Comparison of ENCODE assay signal across 19 cellular contexts in the genomic region with DNA sequence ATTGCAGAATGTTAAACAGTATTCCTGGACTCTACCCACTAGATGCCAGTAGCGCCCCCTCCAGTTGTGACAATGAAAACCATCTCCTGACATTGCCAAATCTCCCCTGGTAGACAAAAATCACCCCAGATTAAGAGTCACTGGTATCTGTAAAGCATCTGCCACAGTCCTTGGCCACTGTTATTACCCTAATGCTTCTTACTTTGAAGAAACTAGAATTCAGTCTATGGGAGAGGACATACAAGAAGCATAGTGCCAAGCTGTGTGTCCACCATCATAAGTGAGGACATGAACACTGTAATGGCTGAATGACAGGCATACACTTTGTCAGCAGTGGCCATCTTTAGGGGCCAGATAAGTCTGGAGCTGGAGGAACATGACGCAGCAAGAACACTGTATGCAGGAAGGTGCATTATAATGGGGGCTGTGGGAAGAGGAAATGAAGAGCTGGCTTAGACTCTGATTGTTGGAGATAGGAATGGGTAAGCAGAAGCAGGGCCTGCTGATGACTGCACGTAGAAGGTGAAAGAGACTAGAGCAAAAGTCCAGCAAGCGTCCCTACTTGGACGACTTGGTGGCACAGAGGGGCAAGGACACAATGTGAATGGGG. TPM values are rescaled to one million over a fixed set of nuclear protein-coding genes. Genes with fewer than 3 reads are reported as not detected.
DNase-seq lines count a peak whose midpoint lies in the region; ATAC-seq and TF ChIP-seq lines count a peak whose summit lies in the region.
"Had no signal": no experiment of that assay in that cellular context is flagged by ENCODE, and none has a peak within 500 bp of the region (broad histone marks: within the 10 kb centered on the region; RNA-seq: fewer than 3 reads in every experiment).

No MANE protein-coding gene starts in this region.

- CTCF ChIA-PET in A673 (lab: Charles Lee): no interaction called here

- H3K36me3 ChIP-seq in A673 (ENCODE audit: insufficient read depth, low read length, poor library complexity, severe bottlenecking): no peaks in the 10 kb centered on the region
- H3K36me3 ChIP-seq in GM23338 (ENCODE audit: insufficient read depth): no peaks in the 10 kb centered on the region

- H3F3A ChIP-seq in GM23338 (replicated peaks; ENCODE audit: low read depth): no peaks in the 10 kb centered on the region

- no peaks in the 10 kb centered on the region for H3K27me3 ChIP-seq in A673 (replicated peaks; ENCODE audit: insufficient read depth, low read depth, low read length, poor library complexity)
- no peaks in the 10 kb centered on the region for H3K27me3 ChIP-seq in GM23338 (ENCODE audit: insufficient read depth)

- DNase-seq in A673 (ENCODE audit: low spot score): no peak
- DNase-seq in GM23338 (ENCODE audit: low spot score): no peak
- peak; percentile 75 for DNase-seq in OCI-M1 (lab: John Stamatoyannopoulos, UW)
- peak; percentile 30 for DNase-seq in dermis blood vessel endothelial cell
- DNase-seq in DMS 273 treated with DMSO at 0.1 percent for 48 hours (lab: John Stamatoyannopoulos, UW): no peak
- DNase-seq in putamen (ENCODE audit: low spot score): no peak
- no peak for DNase-seq in caudate nucleus (lab: John Stamatoyannopoulos, UW)
- DNase-seq: CD4-positive, alpha-beta T cell; EL; IMR-90; NCI-H1092 treated with DMSO at 0.1 percent for 48 hours; NCI-H1694; NCI-H446; NCI-H82; PC-9; SK-N-SH had no signal

- H3K4me2 ChIP-seq in GM23338: no peak overlapping the region
- H3K4me2 ChIP-seq: A549, PC-9, SK-N-SH had no signal

- intact Hi-C loops in A673 (cut with micrococcal nuclease; ENCODE audit: unreplicated experiment): no loop called here

- no peaks in the 10 kb centered on the region for H3K9me2 ChIP-seq in GM23338 (ENCODE audit: insufficient read depth)
- H3K9me2 ChIP-seq: SK-N-SH had no signal

- no peak overlapping the region for H3K4me3 Mint-ChIP-seq in GM23338
- H3K4me3 Mint-ChIP-seq: CD4-positive, alpha-beta T cell had no signal

- H3K4me1 ChIP-seq in A673 (ENCODE audit: insufficient read depth, low read length, poor library complexity, severe bottlenecking): no peaks in the 10 kb centered on the region
- peaks cover 5% of the 10 kb centered on the region; the same call in 1 of the 2 replicates for H3K4me1 ChIP-seq in GM23338 (ENCODE audit: insufficient read depth)
- H3K4me1 ChIP-seq: A549 had no signal

- H3K36me3 Mint-ChIP-seq in GM23338 (ENCODE audit: low read depth): 0 out of 3 replicates have a peak, but pooled peaks cover 1% of the 10 kb centered on the region

- no peak overlapping the region for H3K27ac Mint-ChIP-seq in GM23338
- H3K27ac Mint-ChIP-seq: CD4-positive, alpha-beta T cell had no signal

- 0 out of 2 replicates have a peak, but pooled peaks have one; percentile 24 for TF ChIP-seq CTCF in A673 (conservative IDR thresholded peaks at IDR 0.05; ENCODE audit: low read depth, low read length)
- TF ChIP-seq CTCF in GM23338 (conservative IDR thresholded peaks at IDR 0.05; ENCODE audit: low read depth in 2 of 2): peak; percentile 38 to 40; a peak in 3 of 4 replicates

- H3K79me2 ChIP-seq in GM23338 (replicated peaks; ENCODE audit: insufficient read depth): no peaks in the 10 kb centered on the region

- ATAC-seq in GM23338: no peak
- ATAC-seq in GM21786 (IDR thresholded peaks at IDR 0.05; ENCODE audit: unreplicated experiment): no peak
- ATAC-seq: A549 had no signal

- peaks cover 4% of the 10 kb centered on the region; the same call in 2 of the 3 replicates for H3K4me1 Mint-ChIP-seq in GM23338

- H3K4me3 ChIP-seq in A673 (ENCODE audit: low read depth, low read length, poor library complexity, severe bottlenecking): no peak overlapping the region
- no peak overlapping the region for H3K4me3 ChIP-seq in GM23338
- H3K4me3 ChIP-seq: A549, PC-9 had no signal

- H4K20me1 ChIP-seq in GM23338 (replicated peaks; ENCODE audit: insufficient read depth): no peaks in the 10 kb centered on the region

- BruUV-seq in A673 (replicated peaks; lab: Mats Ljungman, UMichigan): no TSS peak

- POLR2A ChIA-PET in A673 (lab: Charles Lee; ENCODE audit: low non-redundant PET): no interaction called here

- H2AFZ ChIP-seq in GM23338: peak overlapping the region; percentile 84; the same call in 1 of the 2 replicates
- H2AFZ ChIP-seq: PC-9 had no signal

- no peaks in the 10 kb centered on the region for H3K9me3 ChIP-seq in A673 (ENCODE audit: low read depth, low read length, poor library complexity, severe bottlenecking)
- H3K9me3 ChIP-seq: A549, SK-N-SH had no signal

- H3K9me3 Mint-ChIP-seq in GM23338: peaks cover 8% of the 10 kb centered on the region
- H3K9me3 Mint-ChIP-seq: CD4-positive, alpha-beta T cell had no signal

- H3K27me3 Mint-ChIP-seq in GM23338 (ENCODE audit: insufficient read depth, low read depth, poor library complexity): peaks cover 3% of the 10 kb centered on the region
- H3K27me3 Mint-ChIP-seq: CD4-positive, alpha-beta T cell had no signal

- no peak overlapping the region for H3K27ac ChIP-seq in A673 (ENCODE audit: low read depth, low read length, poor library complexity, severe bottlenecking)
- no peak overlapping the region for H3K27ac ChIP-seq in GM23338 (ENCODE audit: low read depth)
- no peak overlapping the region for H3K27ac ChIP-seq in caudate nucleus (ENCODE audit: low read depth, low read length)
- H3K27ac ChIP-seq: A549, PC-9 had no signal

TF ChIP-seq in GM23338, 12 proteins besides CTCF, POLR2A, EP300 and RAD21:
- TF ChIP-seq EZH2 (IDR thresholded peaks at IDR 0.05; ENCODE audit: low read depth, unreplicated experiment) (no peak), EZH2phosphoT487 (IDR thresholded peaks at IDR 0.05; ENCODE audit: unreplicated experiment) (no peak), POLR2AphosphoS5 (IDR thresholded peaks at IDR 0.05; ENCODE audit: low read depth) (no peak), ZNF331 (CRISPR knock-in tag; IDR thresholded peaks at IDR 0.05; ENCODE audit: low read depth) (no peak)

RNA-seq across cellular contexts. Expression of a gene that starts 32.5 kb away (rescaled TPM):
- total RNA-seq in A673 (2021) (228 TPM in 2 replicates), dermis blood vessel endothelial cell (154 and 176 TPM in 2 replicates)
- total RNA-seq in GM23338 (2014; rRNA removed; shearing (Covaris generic)): 249 and 272 TPM in 2 replicates
- polyA plus RNA-seq in GM23338 (2016; fragmentation: Nextera tagmentation; extraction: Ambion mirVana): 226 and 236 TPM in 2 replicates

RNA-seq across cellular contexts. Expression of a gene that starts 33.5 kb away (rescaled TPM):
- 1,150 and 1,229 TPM in 2 replicates for total RNA-seq in A673 (2021)
- 598 and 602 TPM in 2 replicates for total RNA-seq in GM23338 (2014; rRNA removed; shearing (Covaris generic))
- polyA plus RNA-seq in GM23338 (2016; fragmentation: Nextera tagmentation; extraction: Ambion mirVana): 1,534 and 1,577 TPM in 2 replicates
- 105 and 187 TPM in 2 replicates for total RNA-seq in dermis blood vessel endothelial cell

RNA-seq across cellular contexts. Expression of a gene that starts 57.7 kb away (rescaled TPM):
- total RNA-seq in A673 (2021): 0.70 and 1.1 TPM in 2 replicates
- 14.6 and 17.8 TPM in 2 replicates for total RNA-seq in GM23338 (2014; rRNA removed; shearing (Covaris generic))
- polyA plus RNA-seq in GM23338 (2016; fragmentation: Nextera tagmentation; extraction: Ambion mirVana): 13.8 and 15.8 TPM in 2 replicates
- total RNA-seq in dermis blood vessel endothelial cell: 8.4 and 9.4 TPM in 2 replicates
- total RNA-seq: HT-29, IMR-90 had no signal
- polyA plus RNA-seq: IMR-90 had no signal

Comparison
In these comparisons a context has a peak if more than half of its experiments do, and no peak if none do; other contexts are left out.
1. DNase-seq: peak in OCI-M1 (single experiment) and dermis blood vessel endothelial cell (single experiment); none in A673 (single experiment), GM23338 (single experiment), DMS 273 treated with DMSO at 0.1 percent for 48 hours (single experiment), putamen (single experiment) and caudate nucleus (0 of 61).